1 cellular context compared by ENCODE assay signal in the genomic region with DNA sequence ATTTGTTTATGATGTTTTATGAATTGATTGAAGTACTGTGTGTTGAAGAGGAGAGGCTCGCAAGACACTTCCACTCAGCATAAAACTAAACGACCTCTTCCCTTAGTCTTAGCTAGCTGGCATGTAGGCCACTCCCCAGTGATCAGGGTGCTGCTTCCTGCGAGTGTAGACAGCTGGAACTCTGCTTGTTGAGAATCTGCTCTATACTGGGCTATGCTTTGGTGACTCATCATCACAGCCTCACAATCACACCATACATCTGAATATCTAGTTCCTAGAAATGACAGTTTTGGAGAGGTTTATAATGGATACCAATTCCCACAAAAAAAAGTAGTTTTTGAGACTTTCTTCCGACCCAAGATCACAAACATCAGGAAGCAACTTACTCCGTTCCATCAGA.
A peak's percentile ranks its signal among the peaks of the same experiment; 100 is the strongest.
TF ChIP-seq lines count a peak whose summit lies in the region.

No MANE protein-coding gene starts in this region.

TF ChIP-seq in A549, 52 proteins besides CTCF, POLR2A, EP300 and RAD21:
- TF ChIP-seq FOSL2 (IDR thresholded peaks at IDR 0.05) (no peak), FOSL2 (CRISPR knock-in tag; IDR thresholded peaks at IDR 0.05) (peak; percentile 17; the same call in 1 of the 2 replicates), ZSCAN20 (CRISPR knock-in tag; IDR thresholded peaks at IDR 0.05) (no peak)
